In genomic region chr6:126339796-126340750, GRCh38 we compare ENCODE assay signal across 8 cellular contexts. TPM values are rescaled to one million over a fixed set of nuclear protein-coding genes. Genes with fewer than 3 reads are reported as not detected.
DNase-seq lines count a peak whose midpoint lies in the region; ATAC-seq and TF ChIP-seq lines count a peak whose summit lies in the region.

CENPW (plus strand) TSS chr6:126340115; CDS start chr6:126340274, 159 bp downstream.

- peak; percentile 95 for ATAC-seq in foreskin keratinocyte

- DNase-seq in GF-D8 (lab: John Stamatoyannopoulos, UW): peak; percentile 67
- DNase-seq in HCEC 1CT: peak; percentile 75
- peak; percentile 90 for DNase-seq in MG63
- peak; percentile 70 for DNase-seq in SHP77 treated with DMSO at 0.1 percent for 48 hours (lab: John Stamatoyannopoulos, UW)
- peak; percentile 78 for DNase-seq in activated effector memory CD4-positive, alpha-beta T cell treated with Interleukin-2 at 50 U/mL for 16 hours
- peak; percentile 62 to 80 for DNase-seq in foreskin keratinocyte
- peak; percentile 82 for DNase-seq in stromal cell of bone marrow (ENCODE audit: low read depth)

- H3K9me3 ChIP-seq in MG63: no peaks in the 10 kb centered on the region
- H3K9me3 ChIP-seq in neuron (ENCODE audit: low read length): no peaks in the 10 kb centered on the region

- peak within 1 kb of the TSS; percentile 69 for H3K27ac ChIP-seq in foreskin keratinocyte

- H3K4me1 ChIP-seq in foreskin keratinocyte (peaks cover 4% of the 10 kb centered on the region), neuron (ENCODE audit: insufficient read depth, low read length) (peaks cover 24% of the 10 kb centered on the region)

- peak within 1 kb of the TSS; percentile 71 for H3K4me3 ChIP-seq in MG63
- peak within 1 kb of the TSS; percentile 81 for H3K4me3 ChIP-seq in neuron (ENCODE audit: low read length)

- H3K36me3 ChIP-seq in MG63: no peaks in the 10 kb centered on the region
- no peaks in the 10 kb centered on the region for H3K36me3 ChIP-seq in neuron (ENCODE audit: insufficient read depth, low read length)

- H3K27me3 ChIP-seq in MG63 (no peaks in the 10 kb centered on the region), foreskin keratinocyte (no peaks in the 10 kb centered on the region), neuron (ENCODE audit: insufficient read depth, low read length) (no peaks in the 10 kb centered on the region)

- peak within 1 kb of the TSS; percentile 98 for H2AFZ ChIP-seq in neuron (ENCODE audit: low read depth, low read length)

- no peak for TF ChIP-seq CTCF in foreskin keratinocyte (conservative IDR thresholded peaks at IDR 0.05)

RNA-seq across cellular contexts. Expression of gene CENPW, which starts in this region (rescaled TPM):
- total RNA-seq in MG63 (2014; rRNA removed; shearing (Covaris generic); ENCODE audit: low replicate concordance): 0.67 and 30.4 TPM in 2 replicates
- total RNA-seq in foreskin keratinocyte: 39.2 and 50.7 TPM in 2 replicates
- polyA plus RNA-seq in foreskin keratinocyte: 78.8 and 91.1 TPM in 2 replicates

Comparison
In these comparisons a context has a peak if more than half of its experiments do, and no peak if none do; other contexts are left out.
1. Peak in every context shown above with its lines: DNase-seq, ATAC-seq, H3K4me3 ChIP-seq and H3K27ac ChIP-seq.